In genomic region chr17:59506907-59507726, GRCh38 we compare ENCODE assay signal across 22 cellular contexts. TPM values are rescaled to one million over a fixed set of nuclear protein-coding genes. Genes with fewer than 3 reads are reported as not detected.
A peak's percentile ranks its signal among the peaks of the same experiment; 100 is the strongest.
DNase-seq lines count a peak whose midpoint lies in the region; ATAC-seq and TF ChIP-seq lines count a peak whose summit lies in the region.
"Had no signal": no experiment of that assay in that cellular context is flagged by ENCODE, and none has a peak within 500 bp of the region (broad histone marks: within the 10 kb centered on the region; RNA-seq: fewer than 3 reads in every experiment).

No MANE protein-coding gene starts in this region.

- H3K9me3 ChIP-seq in IMR-90 (ENCODE audit: control insufficient read depth, insufficient read depth, low read length) (no peaks in the 10 kb centered on the region), osteoblast (ENCODE audit: low read depth, low read length) (no peaks in the 10 kb centered on the region)
- H3K9me3 ChIP-seq: Caco-2, heart left ventricle, stomach had no signal

- no peak overlapping the region for H3K4ac ChIP-seq in IMR-90 (ENCODE audit: low read depth, low read length)

- no peak overlapping the region for H3K56ac ChIP-seq in IMR-90 (ENCODE audit: extremely low read depth, insufficient read depth, low read length)

- TF ChIP-seq CTCF in IMR-90 (conservative IDR thresholded peaks at IDR 0.05; ENCODE audit: low read depth, low read length), result no peak
- no peak for TF ChIP-seq CTCF in osteoblast (IDR thresholded peaks at IDR 0.05; ENCODE audit: extremely low read depth, low read depth, low read length)
- TF ChIP-seq CTCF in CD14-positive monocyte (IDR thresholded peaks at IDR 0.05), result no peak

- dilution Hi-C loops in IMR-90 (cut with HindIII; ENCODE audit: low sequenced_read_pairs, unreplicated experiment), result no loop called here

- no peaks in the 10 kb centered on the region for H3K79me2 ChIP-seq in osteoblast (ENCODE audit: insufficient read depth, low read length)

- H3K14ac ChIP-seq in IMR-90 (replicated peaks; ENCODE audit: low read depth, low read length), result no peak overlapping the region

- H4K91ac ChIP-seq in IMR-90 (ENCODE audit: insufficient read depth, low read depth, low read length), result no peak overlapping the region

- H2BK120ac ChIP-seq in IMR-90 (ENCODE audit: low read depth, low read length), result no peak overlapping the region

- H3K4me2 ChIP-seq in IMR-90 (ENCODE audit: low read depth, low read length) (no peak overlapping the region; the same call in 1 of the 2 replicates), osteoblast (ENCODE audit: insufficient read depth, low read length) (peak overlapping the region; percentile 15)
- H3K4me2 ChIP-seq: neural progenitor cell had no signal

- intact Hi-C loops in IMR-90 (cut with micrococcal nuclease), result no loop called here
- intact Hi-C loops in CD14-positive monocyte (cut with micrococcal nuclease), result no loop called here

- TF ChIP-seq POLR2A in IMR-90 (IDR thresholded peaks at IDR 0.05; ENCODE audit: low read depth, low read length), result no peak

- no peak overlapping the region for H3K18ac ChIP-seq in IMR-90 (ENCODE audit: low read depth, low read length)

- H2AK9ac ChIP-seq in IMR-90 (replicated peaks; ENCODE audit: low read depth, low read length, poor library complexity), result no peak overlapping the region

- no peaks in the 10 kb centered on the region for H3K36me3 Mint-ChIP-seq in CD14-positive monocyte
- H3K36me3 Mint-ChIP-seq: neural progenitor cell had no signal

- peaks cover 0 to 2% (median 0%) of the 10 kb centered on the region in 3 donors for H3K27me3 Mint-ChIP-seq in CD14-positive monocyte (ENCODE audit: low read depth in 3 of 3)
- H3K27me3 Mint-ChIP-seq: activated CD4-positive, alpha-beta memory T cell treated with anti-CD3 and anti-CD28 coated beads, Interleukin-2, amount 10 ng/mL, durations not matched to agents 7 days and 5 days had no signal

- H2AK5ac ChIP-seq in IMR-90 (ENCODE audit: low read depth, low read length), result no peak overlapping the region

- no peak overlapping the region for H3K4me3 Mint-ChIP-seq in CD14-positive monocyte
- H3K4me3 Mint-ChIP-seq: activated CD4-positive, alpha-beta memory T cell treated with anti-CD3 and anti-CD28 coated beads, Interleukin-2, amount 10 ng/mL, durations not matched to agents 7 days and 5 days; activated T-helper 1 cell treated with anti-CD3 and anti-CD28 coated beads, Interleukin-12 subunit alpha, Interleukin-12 subunit beta, Interleukin-2, Interleukin-4 antibody, amounts not matched to agents 30 ng/mL and 10 ng/mL and 1 ng/mL, durations not matched to agents 14 hours and 24 hours and 36 hours; neural progenitor cell had no signal

- H3K9me1 ChIP-seq in IMR-90 (ENCODE audit: insufficient read depth, low read length), result no peaks in the 10 kb centered on the region

- no peak overlapping the region for H3K27ac ChIP-seq in IMR-90 (ENCODE audit: insufficient read depth, low read length)
- H3K27ac ChIP-seq in osteoblast (ENCODE audit: low read depth, low read length), result no peak overlapping the region
- H3K27ac ChIP-seq: heart left ventricle, neural progenitor cell, stomach, VCaP had no signal

- no peak overlapping the region for H2BK20ac ChIP-seq in IMR-90 (ENCODE audit: low read depth, low read length)

- POLR2A ChIA-PET in IMR-90 (lab: Charles Lee; ENCODE audit: unreplicated experiment), result no interaction called here

- 73% methylated on average over 5 of the region's 9 CpGs; no CpG with 5 or more reads in 1 of the 2 experiments for WGBS in IMR-90 (ENCODE audit: extremely low coverage in 2 of 2, insufficient read length in 1 of 2), 2 experiments

- H3K79me1 ChIP-seq in IMR-90 (ENCODE audit: low read depth in 1 of 2, low read length in 2 of 2), result no peaks in the 10 kb centered on the region

- no peak overlapping the region for H3K23ac ChIP-seq in IMR-90 (ENCODE audit: low read depth, low read length)

- peak; percentile 19 for DNase-seq in AG08396 (ENCODE audit: low spot score)
- DNase-seq in IMR-90, result peak; percentile 8
- peak; percentile 70 for DNase-seq in dermis blood vessel endothelial cell
- DNase-seq in osteoblast (ENCODE audit: insufficient read length, low spot score, missing footprints), result peak; percentile 18
- DNase-seq in NCI-H2227 (lab: John Stamatoyannopoulos, UW; ENCODE audit: unreplicated experiment), result no peak
- DNase-seq in CD14-positive monocyte (ENCODE audit: low spot score), result no peak
- DNase-seq: Caco-2, GDM1, heart left ventricle, islet precursor cell, NCI-H2107, NCI-H526 treated with DMSO at 0.1 percent for 48 hours, retina, stomach had no signal

- in situ Hi-C loops in IMR-90 (cut with MboI; ENCODE audit: low sequenced_read_pairs), result no loop called here

- no peaks in the 10 kb centered on the region for H3K9me3 Mint-ChIP-seq in CD14-positive monocyte
- H3K9me3 Mint-ChIP-seq: activated CD4-positive, alpha-beta memory T cell treated with anti-CD3 and anti-CD28 coated beads, Interleukin-2, amount 10 ng/mL, durations not matched to agents 7 days and 5 days; activated T-helper 1 cell treated with anti-CD3 and anti-CD28 coated beads, Interleukin-12 subunit alpha, Interleukin-12 subunit beta, Interleukin-2, Interleukin-4 antibody, amounts not matched to agents 30 ng/mL and 10 ng/mL and 1 ng/mL, durations not matched to agents 14 hours and 24 hours and 36 hours; neural progenitor cell had no signal

- H3K36me3 ChIP-seq in IMR-90 (ENCODE audit: control insufficient read depth, insufficient read depth, low read length), result no peaks in the 10 kb centered on the region
- H3K36me3 ChIP-seq in osteoblast (ENCODE audit: insufficient read depth, low read length), result no peaks in the 10 kb centered on the region
- H3K36me3 ChIP-seq: heart left ventricle, neural progenitor cell, stomach had no signal

- H2BK5ac ChIP-seq in IMR-90 (ENCODE audit: low read depth, low read length, poor library complexity, severe bottlenecking), result no peak overlapping the region

- peaks cover 12% of the 10 kb centered on the region for H3K4me1 Mint-ChIP-seq in CD14-positive monocyte
- H3K4me1 Mint-ChIP-seq: activated CD4-positive, alpha-beta memory T cell treated with anti-CD3 and anti-CD28 coated beads, Interleukin-2, amount 10 ng/mL, durations not matched to agents 7 days and 5 days; neural progenitor cell had no signal

- H3K4me3 ChIP-seq in IMR-90 (ENCODE audit: insufficient read depth, low read depth, low read length) (no peak overlapping the region), osteoblast (ENCODE audit: insufficient read depth, low read length) (no peak overlapping the region)
- H3K4me3 ChIP-seq: heart left ventricle, neural progenitor cell, stomach had no signal

- ATAC-seq in IMR-90 (ENCODE audit: low read depth), result no peak
- ATAC-seq in HG02870 (IDR thresholded peaks at IDR 0.05; ENCODE audit: unreplicated experiment), result no peak
- no peak for ATAC-seq in HG03039 (IDR thresholded peaks at IDR 0.05; ENCODE audit: unreplicated experiment)
- ATAC-seq: HCT116, heart left ventricle, Panc1 had no signal

- no TSS peak for BruUV-seq in IMR-90 (replicated peaks; lab: Mats Ljungman, UMichigan)

- H3K9ac ChIP-seq in IMR-90 (ENCODE audit: low read depth, low read length), result no peak overlapping the region
- H3K9ac ChIP-seq: neural progenitor cell had no signal

- TF ChIP-seq RAD21 in IMR-90 (IDR thresholded peaks at IDR 0.05; ENCODE audit: low read length), result no peak

- H2AFZ ChIP-seq in IMR-90 (replicated peaks; ENCODE audit: low read length, poor library complexity), result no peak overlapping the region
- H2AFZ ChIP-seq in osteoblast (ENCODE audit: low read length), result peak overlapping the region; percentile 11

- no peak overlapping the region for H4K5ac ChIP-seq in IMR-90 (ENCODE audit: low read depth, low read length)

- H4K20me1 ChIP-seq in IMR-90 (ENCODE audit: insufficient read depth, low read length), result no peaks in the 10 kb centered on the region
- H4K20me1 ChIP-seq in osteoblast (ENCODE audit: insufficient read depth, low read length), result no peaks in the 10 kb centered on the region

- H3K4me1 ChIP-seq in IMR-90 (ENCODE audit: control insufficient read depth, insufficient read depth, low read length) (peaks cover 3% of the 10 kb centered on the region; the same call in 1 of the 2 replicates), osteoblast (ENCODE audit: insufficient read depth, low read length) (no peaks in the 10 kb centered on the region)
- H3K4me1 ChIP-seq: heart left ventricle, neural progenitor cell, stomach had no signal

- H2BK15ac ChIP-seq in IMR-90 (ENCODE audit: low read depth, low read length), result no peak overlapping the region

- peaks cover under 1% of the 10 kb centered on the region for H3K27me3 ChIP-seq in IMR-90 (ENCODE audit: control insufficient read depth, insufficient read depth, low read length)
- H3K27me3 ChIP-seq in osteoblast (ENCODE audit: insufficient read depth, low read length), result peaks cover 4% of the 10 kb centered on the region
- H3K27me3 ChIP-seq: heart left ventricle, neural progenitor cell, stomach had no signal

- no peak overlapping the region for H3K27ac Mint-ChIP-seq in CD14-positive monocyte
- H3K27ac Mint-ChIP-seq: activated CD4-positive, alpha-beta memory T cell treated with anti-CD3 and anti-CD28 coated beads, Interleukin-2, amount 10 ng/mL, durations not matched to agents 7 days and 5 days; activated T-helper 1 cell treated with anti-CD3 and anti-CD28 coated beads, Interleukin-12 subunit alpha, Interleukin-12 subunit beta, Interleukin-2, Interleukin-4 antibody, amounts not matched to agents 30 ng/mL and 10 ng/mL and 1 ng/mL, durations not matched to agents 14 hours and 24 hours and 36 hours; neural progenitor cell had no signal

- CTCF ChIA-PET in IMR-90 (lab: Yijun Ruan, JAX), result interaction anchor here (2.0 kb wide), 1 partner anchor 14 kb away, joined by 5 read pairs; no protein-coding TSS in a partner anchor

- H4K8ac ChIP-seq in IMR-90 (ENCODE audit: low read depth in 2 of 2, low read length in 2 of 2), result no peak overlapping the region

TF ChIP-seq in IMR-90, 13 proteins besides CTCF, POLR2A, EP300 and RAD21:
- TF ChIP-seq RFX5 (IDR thresholded peaks at IDR 0.05; ENCODE audit: low read depth, low read length) (no peak), MAZ (IDR thresholded peaks at IDR 0.05; ENCODE audit: borderline replicate concordance, low read depth, low read length) (no peak), CEBPB (IDR thresholded peaks at IDR 0.05; ENCODE audit: low read depth, low read length) (no peak), BHLHE40 (IDR thresholded peaks at IDR 0.05; ENCODE audit: low read depth, low read length) (no peak), CHD1 (IDR thresholded peaks at IDR 0.05; ENCODE audit: low read depth, low read length) (no peak), RCOR1 (IDR thresholded peaks at IDR 0.05; ENCODE audit: insufficient replicate concordance, low read length) (no peak), NFE2L2 (IDR thresholded peaks at IDR 0.05; ENCODE audit: low read depth, low read length) (no peak), MAFK (IDR thresholded peaks at IDR 0.05; ENCODE audit: low read depth, low read length) (no peak)

RNA-seq across cellular contexts. Expression of gene DHX40, which starts 58.3 kb away (rescaled TPM):
- total RNA-seq in IMR-90 (2012; rRNA removed) (44.4 and 54.2 TPM in 2 replicates), dermis blood vessel endothelial cell (70.5 and 71.3 TPM in 2 replicates), osteoblast (74.6 and 76.4 TPM in 2 replicates)
- polyA plus RNA-seq in IMR-90 (2012; rRNA removed) (13.2 and 17.4 TPM in 2 replicates), CD14-positive monocyte (10 to 100 TPM; 21.0 to 22.0 TPM)
- polyA plus RNA-seq in IMR-90 (2012; cell fraction: cytosol; rRNA removed), result 2.7 and 3.5 TPM in 2 replicates
- 1.5 and 13.8 TPM in 2 replicates for polyA plus RNA-seq in IMR-90 (2012; cell fraction: nucleus; rRNA removed; ENCODE audit: low replicate concordance)

Comparison
In these comparisons a context has a peak if more than half of its experiments do, and no peak if none do; other contexts are left out.
1. DNase-seq: peak in AG08396 (single experiment), IMR-90 (single experiment), dermis blood vessel endothelial cell (single experiment) and osteoblast (single experiment); none in NCI-H2227 (single experiment) and CD14-positive monocyte (single experiment).